ENCODE assay signal across 1 cellular context in genomic region chr14:71320107-71320733, GRCh38.
TF ChIP-seq lines count a peak whose summit lies in the region.

Gene SIPA1L1, plus strand, starts transcription at chr14:71320476.

TF ChIP-seq in H1, 55 proteins besides CTCF, POLR2A, EP300 and RAD21 (continued from another document):
- TF ChIP-seq ASH2L (IDR thresholded peaks at IDR 0.05; ENCODE audit: low read length) = peak; percentile 12
- 0 out of 2 replicates have a peak, but pooled peaks have one; percentile 24 for TF ChIP-seq E2F6 (IDR thresholded peaks at IDR 0.05)
- peak in 1 of 2 experiments; percentile 69; a peak in 1 of 4 replicates for TF ChIP-seq HDAC2 (IDR thresholded peaks at IDR 0.05; ENCODE audit: borderline replicate concordance in 1 of 2, low read depth in 2 of 2, low read length in 2 of 2)
- peak; percentile 51 for TF ChIP-seq KDM4A (IDR thresholded peaks at IDR 0.05; ENCODE audit: low read depth, low read length, severe bottlenecking)
- TF ChIP-seq GTF2F1 (IDR thresholded peaks at IDR 0.05; ENCODE audit: borderline replicate concordance, low read depth, low read length) = peak; percentile 57; the same call in 1 of the 2 replicates
- TF ChIP-seq POLR2AphosphoS5 (IDR thresholded peaks at IDR 0.05; ENCODE audit: low read depth, low read length) = peak; percentile 94
- peak; percentile 91 for TF ChIP-seq BRCA1 (IDR thresholded peaks at IDR 0.05; ENCODE audit: low read depth, low read length)
- TF ChIP-seq EGR1 (IDR thresholded peaks at IDR 0.05; ENCODE audit: borderline replicate concordance, low read depth, low read length) = peak; percentile 72; the same call in 1 of the 2 replicates
- peak; percentile 67; the same call in 1 of the 2 replicates for TF ChIP-seq JUND (IDR thresholded peaks at IDR 0.05; ENCODE audit: low read length)
- peak; percentile 62 for TF ChIP-seq TAF7 (optimal IDR thresholded peaks at IDR 0.05; ENCODE audit: borderline replicate concordance, low read depth, low read length)
- no peak for TF ChIP-seq FOSL1 (IDR thresholded peaks at IDR 0.05; ENCODE audit: insufficient read depth, low read depth, low read length)
- peak; percentile 76 for TF ChIP-seq PHF8 (conservative IDR thresholded peaks at IDR 0.05; ENCODE audit: low read depth, low read length)
- peak; percentile 89 for TF ChIP-seq ATF2 (IDR thresholded peaks at IDR 0.05; ENCODE audit: low read length)
- no peak; the same call in 1 of the 2 replicates for TF ChIP-seq RFX5 (IDR thresholded peaks at IDR 0.05; ENCODE audit: borderline replicate concordance, low read depth, low read length)
- TF ChIP-seq TBP (IDR thresholded peaks at IDR 0.05; ENCODE audit: low read depth, low read length) = peak; percentile 74; the same call in 1 of the 2 replicates
- TF ChIP-seq NANOG (IDR thresholded peaks at IDR 0.05; ENCODE audit: insufficient read depth, low read depth, low read length, poor library complexity, severe bottlenecking) = no peak
- no peak for TF ChIP-seq BCL11A (IDR thresholded peaks at IDR 0.05; ENCODE audit: low read depth in 2 of 2, low read length in 2 of 2)
- peak; percentile 88 for TF ChIP-seq TAF1 (IDR thresholded peaks at IDR 0.05; ENCODE audit: low read depth, low read length)
- peak; percentile 54 for TF ChIP-seq TEAD4 (IDR thresholded peaks at IDR 0.05; ENCODE audit: low read depth, low read length)
- no peak for TF ChIP-seq USF2 (IDR thresholded peaks at IDR 0.05; ENCODE audit: low read length)
